In genomic region chr15:24772709-24773373, GRCh38 we compare ENCODE assay signal across 8 cellular contexts.
A peak's percentile ranks its signal among the peaks of the same experiment; 100 is the strongest.
DNase-seq lines count a peak whose midpoint lies in the region; ATAC-seq lines count a peak whose summit lies in the region.

No MANE protein-coding gene starts in this region.

- H3K27me3 Mint-ChIP-seq in activated T-helper 2 cell treated with anti-CD3 and anti-CD28 coated beads, Interferon-gamma antibody, Interleukin-2, Interleukin-4, amounts not matched to agents 10 μg/mL and 5 μg/mL and 100 μg/mL, durations not matched to agents 14 hours and 24 hours and 36 hours (ENCODE audit: low read depth) = no peaks in the 10 kb centered on the region
- H3K27me3 Mint-ChIP-seq in naive B cell = peaks cover 5 to 22% (median 9%) of the 10 kb centered on the region in 3 donors

- ATAC-seq in naive B cell (ENCODE audit: low read depth in 2 of 2) = peak; percentile 87 to 88
- ATAC-seq in HG03139 (IDR thresholded peaks at IDR 0.05; ENCODE audit: unreplicated experiment) = no peak
- no peak for ATAC-seq in HG03196 (IDR thresholded peaks at IDR 0.05; ENCODE audit: unreplicated experiment)

- peaks cover 44% of the 10 kb centered on the region for H3K9me3 Mint-ChIP-seq in activated T-helper 2 cell treated with anti-CD3 and anti-CD28 coated beads, Interferon-gamma antibody, Interleukin-2, Interleukin-4, amounts not matched to agents 10 μg/mL and 5 μg/mL and 100 μg/mL, durations not matched to agents 14 hours and 24 hours and 36 hours
- peaks cover 17 to 53% (median 36%) of the 10 kb centered on the region in 7 donors for H3K9me3 Mint-ChIP-seq in naive B cell

- H3K4me3 Mint-ChIP-seq in activated T-helper 2 cell treated with anti-CD3 and anti-CD28 coated beads, Interferon-gamma antibody, Interleukin-2, Interleukin-4, amounts not matched to agents 10 μg/mL and 5 μg/mL and 100 μg/mL, durations not matched to agents 14 hours and 24 hours and 36 hours (ENCODE audit: low read depth) = peak overlapping the region; percentile 80
- H3K4me3 Mint-ChIP-seq in naive B cell = peak overlapping the region; percentile 76 to 94 (median 88)

- peak overlapping the region; percentile 73 for H3K27ac Mint-ChIP-seq in activated T-helper 2 cell treated with anti-CD3 and anti-CD28 coated beads, Interferon-gamma antibody, Interleukin-2, Interleukin-4, amounts not matched to agents 10 μg/mL and 5 μg/mL and 100 μg/mL, durations not matched to agents 14 hours and 24 hours and 36 hours
- peak overlapping the region in 3 of 6 donors; percentile 29 to 63 (median 32) for H3K27ac Mint-ChIP-seq in naive B cell

- DNase-seq in COR-L47 (lab: John Stamatoyannopoulos, UW) (peak; percentile 4), NCI-H524 (lab: John Stamatoyannopoulos, UW) (peak; percentile 52 to 76), fibroblast of peridontal ligament (ENCODE audit: extremely low read depth) (peak; percentile 66), naive B cell (peak; percentile 59)
- peak; percentile 40 for DNase-seq in activated T-helper 2 cell treated with anti-CD3 and anti-CD28 coated beads, Interferon-gamma antibody, Interleukin-2, Interleukin-4, amounts not matched to agents 10 μg/mL and 5 μg/mL and 100 μg/mL, durations not matched to agents 14 hours and 24 hours and 36 hours (ENCODE audit: low spot score)
- peak; percentile 29 for DNase-seq in stimulated activated CD8-positive, alpha-beta memory T cell treated with anti-CD3 and anti-CD28 coated beads, Interleukin-7, amount 100 ng/mL, for 24 hours (ENCODE audit: low read depth)

- intact Hi-C loops in activated T-helper 2 cell treated with anti-CD3 and anti-CD28 coated beads, Interferon-gamma antibody, Interleukin-2, Interleukin-4, amounts not matched to agents 10 μg/mL and 5 μg/mL and 100 μg/mL, durations not matched to agents 14 hours and 24 hours and 36 hours (cut with micrococcal nuclease) = loop anchor here (5.0 kb wide), 1 partner anchor 664 kb away; the partner anchor contains the start of gene UBE3A

- peaks cover 4% of the 10 kb centered on the region for H3K36me3 Mint-ChIP-seq in activated T-helper 2 cell treated with anti-CD3 and anti-CD28 coated beads, Interferon-gamma antibody, Interleukin-2, Interleukin-4, amounts not matched to agents 10 μg/mL and 5 μg/mL and 100 μg/mL, durations not matched to agents 14 hours and 24 hours and 36 hours (ENCODE audit: low read depth)
- H3K36me3 Mint-ChIP-seq in naive B cell = peaks cover 6 to 26% of the 10 kb centered on the region in 2 donors

- H3K4me1 Mint-ChIP-seq in activated T-helper 2 cell treated with anti-CD3 and anti-CD28 coated beads, Interferon-gamma antibody, Interleukin-2, Interleukin-4, amounts not matched to agents 10 μg/mL and 5 μg/mL and 100 μg/mL, durations not matched to agents 14 hours and 24 hours and 36 hours (ENCODE audit: low read depth) = peaks cover 1% of the 10 kb centered on the region
- H3K4me1 Mint-ChIP-seq in naive B cell = peaks cover 0 to 5% (median 3%) of the 10 kb centered on the region in 3 donors

Comparison
In these comparisons a context has a peak if more than half of its experiments do, and no peak if none do; other contexts are left out.
1. DNase-seq: peak in every context shown above with its lines; median percentile 66 in fibroblast of peridontal ligament; 64 in NCI-H524; 59 in naive B cell; 40 in activated T-helper 2 cell treated with anti-CD3 and anti-CD28 coated beads, Interferon-gamma antibody, Interleukin-2, Interleukin-4, amounts not matched to agents 10 μg/mL and 5 μg/mL and 100 μg/mL, durations not matched to agents 14 hours and 24 hours and 36 hours; 29 in stimulated activated CD8-positive, alpha-beta memory T cell treated with anti-CD3 and anti-CD28 coated beads, Interleukin-7, amount 100 ng/mL, for 24 hours; 4 in COR-L47.
2. ATAC-seq: peak in naive B cell (2 of 2); none in HG03139 (single experiment) and HG03196 (single experiment).